Comparison of ENCODE assay signal across 19 cellular contexts in the genomic region with DNA sequence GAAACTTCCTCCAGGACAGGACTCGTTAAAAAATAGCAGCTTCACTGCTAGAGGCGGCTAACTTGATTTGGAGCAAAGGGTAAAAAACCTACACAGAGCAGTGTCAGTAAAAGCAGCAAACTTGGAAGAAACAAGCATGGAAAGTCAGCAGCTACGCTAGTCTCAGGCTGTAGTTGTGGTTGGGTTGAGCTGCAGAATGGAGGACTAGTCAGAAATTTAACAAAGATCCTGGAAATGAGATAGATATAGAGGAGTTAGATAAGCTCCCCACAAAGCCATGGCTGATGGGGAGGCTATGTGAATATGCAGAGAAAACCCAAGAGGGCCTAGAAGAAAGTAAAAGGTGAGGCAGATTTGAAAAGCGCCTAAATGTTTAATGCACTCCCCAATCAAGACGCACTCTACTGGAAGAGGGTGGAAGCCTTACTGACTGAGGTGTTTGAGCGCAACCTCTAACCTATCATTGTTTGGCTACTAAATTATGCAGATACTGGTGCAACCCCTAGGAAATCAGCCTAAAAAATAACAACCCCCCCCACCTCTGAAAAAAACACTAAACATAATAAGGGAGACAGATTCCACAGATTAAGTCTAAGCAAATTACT.
"Had no signal": no experiment of that assay in that cellular context is flagged by ENCODE, and none has a peak within 500 bp of the region (broad histone marks: within the 10 kb centered on the region; RNA-seq: fewer than 3 reads in every experiment).

No MANE protein-coding gene starts in this region.

- H3K27ac Mint-ChIP-seq: effector memory CD8-positive, alpha-beta T cell; naive thymus-derived CD8-positive, alpha-beta T cell; progenitor cell of endocrine pancreas; type B pancreatic cell had no signal

- H3K9me3 Mint-ChIP-seq: effector memory CD8-positive, alpha-beta T cell had no signal

- H3K36me3 ChIP-seq: thyroid gland had no signal

- H3K4me2 ChIP-seq: smooth muscle cell had no signal

- ATAC-seq: effector memory CD8-positive, alpha-beta T cell; naive thymus-derived CD8-positive, alpha-beta T cell; sciatic nerve had no signal

- H3K4me3 ChIP-seq: right atrium auricular region, smooth muscle cell, stomach, thyroid gland had no signal

- H3K9ac ChIP-seq: parathyroid adenoma had no signal

- H3K27ac ChIP-seq: parathyroid adenoma, right atrium auricular region, stomach, thyroid gland had no signal

- H3K4me1 ChIP-seq: thyroid gland had no signal

- H3K9me3 ChIP-seq: right atrium auricular region, stomach, thyroid gland had no signal

- H2AFZ ChIP-seq: parathyroid adenoma had no signal

- DNase-seq: cerebellar nuclear complex; cortex of kidney; effector memory CD8-positive, alpha-beta T cell; naive thymus-derived CD8-positive, alpha-beta T cell; stimulated activated CD4-positive, alpha-beta T cell treated with anti-CD3 and anti-CD28 coated beads, Interleukin-12 subunit alpha, Interleukin-12 subunit beta, amount 100 ng/mL, for 4 hours; stimulated activated CD4-positive, alpha-beta T cell treated with anti-CD3 and anti-CD28 coated beads, Interleukin-1b, Interleukin-23, amount 100 ng/mL, for 48 hours; stimulated activated CD4-positive, alpha-beta T cell treated with anti-CD3 and anti-CD28 coated beads, Interleukin-4, amount 100 ng/mL, for 1 hour; stimulated activated CD8-positive, alpha-beta memory T cell treated with anti-CD3 and anti-CD28 coated beads, Interleukin-4, amount 100 ng/mL, for 48 hours; stimulated activated naive CD4-positive, alpha-beta T cell treated with Interleukin-2 at 50 U/mL for 16 hours; stomach; thyroid gland had no signal

- FAIRE-seq: frontal cortex, keratinocyte had no signal

- H3K4me3 Mint-ChIP-seq: effector memory CD8-positive, alpha-beta T cell; naive thymus-derived CD8-positive, alpha-beta T cell; type B pancreatic cell had no signal

- H3K27me3 ChIP-seq: right atrium auricular region, stomach, thyroid gland had no signal

- H3K27me3 Mint-ChIP-seq: effector memory CD8-positive, alpha-beta T cell; naive thymus-derived CD8-positive, alpha-beta T cell; progenitor cell of endocrine pancreas; type B pancreatic cell had no signal
